Comparison of ENCODE assay signal across 31 cellular contexts in the genomic region with DNA sequence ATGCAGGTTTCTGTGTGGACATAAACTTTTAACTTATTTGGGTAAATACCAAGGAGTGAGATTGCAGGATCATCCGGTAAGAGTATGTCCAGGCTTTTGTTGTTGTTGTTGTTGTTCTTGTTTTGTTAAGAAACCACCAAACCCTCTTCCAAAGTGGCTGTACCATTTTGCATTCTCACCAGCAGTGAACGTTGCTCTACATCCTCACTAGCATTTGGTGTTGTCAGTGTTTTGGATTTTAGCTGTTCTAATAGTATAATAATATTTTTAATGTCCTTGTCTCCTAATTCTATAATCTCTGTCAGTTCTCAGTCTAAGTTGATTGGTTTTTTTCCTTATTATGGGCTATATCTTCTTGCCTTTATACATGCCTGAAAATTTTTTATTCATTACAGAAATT.
"Had no signal": no experiment of that assay in that cellular context is flagged by ENCODE, and none has a peak within 500 bp of the region (broad histone marks: within the 10 kb centered on the region; RNA-seq: fewer than 3 reads in every experiment).

No MANE protein-coding gene starts in this region.

- H3K4me3 Mint-ChIP-seq: naive thymus-derived CD4-positive, alpha-beta T cell; nephron; neural progenitor cell; stimulated activated memory B cell treated with anti-CD40 and anti-IgM and Interleukin-4, amounts not matched to agents 10 μg/mL and 1 μg/mL and 100 μg/mL, for 72 hours; stimulated activated naive CD8-positive, alpha-beta T cell treated with anti-CD3 and anti-CD28 coated beads, Interleukin-15, amount 100 ng/mL, for 72 hours; type B pancreatic cell had no signal

- H3K4me2 ChIP-seq: neural progenitor cell had no signal

- H3K27ac ChIP-seq: neural progenitor cell, ovary, parathyroid adenoma, right lobe of liver, sigmoid colon, spleen, suprapubic skin, testis, tibial artery, upper lobe of right lung had no signal

- H3K4me1 ChIP-seq: neural progenitor cell, parathyroid adenoma, right lobe of liver, sigmoid colon, testis, tibial artery, upper lobe of right lung had no signal

- DNase-seq: naive thymus-derived CD4-positive, alpha-beta T cell; natural killer cell; occipital lobe; ovary; posterior cingulate gyrus; psoas muscle; right cardiac atrium; right lobe of liver; sigmoid colon; small intestine; spleen; stimulated activated CD4-positive, alpha-beta T cell treated with anti-CD3 and anti-CD28 coated beads, Interleukin-12 subunit alpha, Interleukin-12 subunit beta, amount 100 ng/mL, for 4 hours; stimulated activated CD4-positive, alpha-beta T cell treated with anti-CD3 and anti-CD28 coated beads, Interleukin-1b, Interleukin-23, amount 100 ng/mL, for 48 hours; stimulated activated CD4-positive, alpha-beta T cell treated with anti-CD3 and anti-CD28 coated beads, Interleukin-4, amount 100 ng/mL, for 1 hour; stimulated activated CD4-positive, alpha-beta T cell treated with anti-CD3 and anti-CD28 coated beads, Interleukin-4, amount 100 ng/mL, for 4 hours; stimulated activated CD8-positive, alpha-beta memory T cell treated with anti-CD3 and anti-CD28 coated beads, Interleukin-4, amount 100 ng/mL, for 48 hours; stimulated activated naive CD4-positive, alpha-beta T cell; stimulated activated naive CD8-positive, alpha-beta T cell treated with anti-CD3 and anti-CD28 coated beads, Interleukin-15, amount 100 ng/mL, for 72 hours; stimulated activated naive CD8-positive, alpha-beta T cell treated with anti-CD3 and anti-CD28 coated beads, Interleukin-15, Interleukin-2, amounts not matched to agents 100 U/mL and 50 U/mL, for 24 hours; substantia nigra; testis; tibial artery; upper lobe of right lung had no signal

- H3K4me3 ChIP-seq: neural progenitor cell, ovary, psoas muscle, right lobe of liver, sigmoid colon, spleen, suprapubic skin, testis, tibial artery, transverse colon, upper lobe of right lung had no signal

- H3K4me1 Mint-ChIP-seq: nephron, neural progenitor cell had no signal

- H3K27me3 Mint-ChIP-seq: stimulated activated memory B cell treated with anti-CD40 and anti-IgM and Interleukin-4, amounts not matched to agents 10 μg/mL and 1 μg/mL and 100 μg/mL, for 72 hours; type B pancreatic cell had no signal

- H2AFZ ChIP-seq: neural progenitor cell, parathyroid adenoma had no signal

- ATAC-seq: naive thymus-derived CD4-positive, alpha-beta T cell; psoas muscle; right cardiac atrium; right lobe of liver; stimulated activated memory B cell treated with anti-CD40 and anti-IgM and Interleukin-4, amounts not matched to agents 10 μg/mL and 1 μg/mL and 100 μg/mL, for 72 hours; upper lobe of right lung had no signal

- FAIRE-seq: small intestine had no signal

- H3K36me3 Mint-ChIP-seq: natural killer cell; neural progenitor cell; stimulated activated memory B cell treated with anti-CD40 and anti-IgM and Interleukin-4, amounts not matched to agents 10 μg/mL and 1 μg/mL and 100 μg/mL, for 72 hours; type B pancreatic cell had no signal

- H3K9ac ChIP-seq: neural progenitor cell, parathyroid adenoma had no signal

- H3K9me3 ChIP-seq: ovary, psoas muscle, right lobe of liver, sigmoid colon, spleen, suprapubic skin, testis, tibial artery, transverse colon, upper lobe of right lung had no signal

- H3K27ac Mint-ChIP-seq: naive thymus-derived CD4-positive, alpha-beta T cell; nephron; neural progenitor cell; progenitor cell of endocrine pancreas; stimulated activated memory B cell treated with anti-CD40 and anti-IgM and Interleukin-4, amounts not matched to agents 10 μg/mL and 1 μg/mL and 100 μg/mL, for 72 hours; stimulated activated naive CD8-positive, alpha-beta T cell treated with anti-CD3 and anti-CD28 coated beads, Interleukin-15, amount 100 ng/mL, for 72 hours; type B pancreatic cell had no signal

- H3K79me2 ChIP-seq: parathyroid adenoma had no signal

- H3K36me3 ChIP-seq: neural progenitor cell, ovary, right lobe of liver, sigmoid colon, spleen, suprapubic skin, tibial artery, transverse colon, upper lobe of right lung had no signal

- H3K27me3 ChIP-seq: neural progenitor cell, ovary, right lobe of liver, sigmoid colon, spleen, suprapubic skin, testis, tibial artery, transverse colon, upper lobe of right lung had no signal

- H3K9me3 Mint-ChIP-seq: naive thymus-derived CD4-positive, alpha-beta T cell; natural killer cell; nephron; neural progenitor cell; stimulated activated memory B cell treated with anti-CD40 and anti-IgM and Interleukin-4, amounts not matched to agents 10 μg/mL and 1 μg/mL and 100 μg/mL, for 72 hours; stimulated activated naive CD8-positive, alpha-beta T cell treated with anti-CD3 and anti-CD28 coated beads, Interleukin-15, amount 100 ng/mL, for 72 hours; type B pancreatic cell had no signal
